Comparison of ENCODE assay signal across 17 cellular contexts in genomic region chr5:180180846-180181245, GRCh38. TPM values are rescaled to one million over a fixed set of nuclear protein-coding genes. Genes with fewer than 3 reads are reported as not detected.
"Had no signal": no experiment of that assay in that cellular context is flagged by ENCODE, and none has a peak within 500 bp of the region (broad histone marks: within the 10 kb centered on the region; RNA-seq: fewer than 3 reads in every experiment).

No MANE protein-coding gene starts in this region.

- DNase-seq: dermis blood vessel endothelial cell; effector CD4-positive, alpha-beta T cell; gastrocnemius medialis; heart right ventricle; kidney glomerular epithelial cell; mammary epithelial cell; mucosa of descending colon; naive thymus-derived CD8-positive, alpha-beta T cell; ovary; right cardiac atrium; stimulated activated CD4-positive, alpha-beta T cell treated with anti-CD3 and anti-CD28 coated beads, Interleukin-15, amount 100 ng/mL, for 24 hours; stimulated activated CD4-positive, alpha-beta T cell treated with anti-CD3 and anti-CD28 coated beads, Interleukin-1b, Interleukin-23, amount 100 ng/mL, for 48 hours; stimulated activated CD4-positive, alpha-beta T cell treated with anti-CD3 and anti-CD28 coated beads, Interleukin-4, amount 100 ng/mL, for 24 hours; trophoblast cell had no signal

- H3K27ac ChIP-seq: gastrocnemius medialis, heart right ventricle, ovary, thoracic aorta had no signal

- ATAC-seq: gastrocnemius medialis; heart right ventricle; left lobe of liver; mucosa of descending colon; naive thymus-derived CD8-positive, alpha-beta T cell; right cardiac atrium; stimulated activated memory B cell treated with anti-CD40 and anti-IgM and Interleukin-4, amounts not matched to agents 10 μg/mL and 1 μg/mL and 100 μg/mL, for 72 hours had no signal

RNA-seq across cellular contexts. Expression of gene RASGEF1C, which starts 28.2 kb away (rescaled TPM):
- total RNA-seq: dermis blood vessel endothelial cell; gastrocnemius medialis; naive thymus-derived CD8-positive, alpha-beta T cell; thoracic aorta had no signal
